ENCODE assay signal across 30 cellular contexts in the genomic region with DNA sequence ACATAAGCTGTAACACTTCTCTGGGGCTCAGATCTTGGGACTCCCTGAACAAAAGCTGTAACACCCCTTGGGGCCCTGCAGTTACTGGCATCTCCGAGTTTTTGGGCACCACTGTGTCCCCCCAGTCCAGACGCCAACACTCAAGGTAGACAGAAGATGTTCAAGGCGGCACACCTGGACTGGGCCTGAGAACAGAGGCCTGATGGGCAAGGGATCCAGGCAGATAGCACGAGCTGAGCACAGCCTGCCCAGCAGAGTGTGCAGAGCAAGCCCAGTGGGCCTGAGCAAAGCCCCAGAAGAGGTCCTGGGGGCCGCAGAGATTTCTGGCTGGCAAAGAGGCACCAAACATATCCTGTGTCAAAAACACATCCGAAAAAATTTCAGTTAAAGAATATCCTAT.
"Had no signal": no experiment of that assay in that cellular context is flagged by ENCODE, and none has a peak within 500 bp of the region (broad histone marks: within the 10 kb centered on the region; RNA-seq: fewer than 3 reads in every experiment).

No MANE protein-coding gene starts in this region.

- ATAC-seq: heart right ventricle; left cardiac atrium; left lobe of liver; left ventricle myocardium superior; mucosa of descending colon; naive thymus-derived CD4-positive, alpha-beta T cell; natural killer cell treated with Interleukin-12 subunit alpha and Interleukin-12 subunit beta and Interleukin-15 and Interleukin-18, amount 100 ng/mL, for 72 hours; pancreas; right cardiac atrium; sciatic nerve; upper lobe of right lung had no signal

- H3K4me1 ChIP-seq: heart right ventricle, lower lobe of right lung, pancreas, prostate gland, suprapubic skin, tibial artery, upper lobe of right lung had no signal

- H3K27ac ChIP-seq: heart right ventricle, hepatocyte, lower lobe of right lung, pancreas, prostate gland, skin epidermis, suprapubic skin, thoracic aorta, tibial artery, upper lobe of right lung had no signal

- H3K27me3 ChIP-seq: heart right ventricle, hepatocyte, pancreas, suprapubic skin, tibial artery, upper lobe of right lung had no signal

- H3K36me3 Mint-ChIP-seq: naive thymus-derived CD4-positive, alpha-beta T cell; natural killer cell treated with Interleukin-12 subunit alpha and Interleukin-12 subunit beta and Interleukin-15 and Interleukin-18, amount 100 ng/mL, for 72 hours had no signal

- DNase-seq: heart right ventricle; islet precursor cell; kidney glomerular epithelial cell; left cardiac atrium; left ventricle myocardium superior; lower lobe of right lung; midbrain; mucosa of descending colon; naive thymus-derived CD4-positive, alpha-beta T cell; nucleus accumbens; pancreas; retina; stimulated activated CD4-positive, alpha-beta T cell treated with anti-CD3 and anti-CD28 coated beads, Interleukin-12 subunit alpha, Interleukin-12 subunit beta, amount 100 ng/mL, for 4 hours; stimulated activated CD4-positive, alpha-beta T cell treated with anti-CD3 and anti-CD28 coated beads, Interleukin-15, amount 100 ng/mL, for 24 hours; stimulated activated CD4-positive, alpha-beta T cell treated with anti-CD3 and anti-CD28 coated beads, Interleukin-2, amount 100 ng/mL, for 24 hours; stimulated activated CD4-positive, alpha-beta T cell treated with anti-CD3 and anti-CD28 coated beads, Interleukin-4, amount 100 ng/mL, for 1 hour; stimulated activated naive CD4-positive, alpha-beta T cell; tibial artery; trophoblast cell; upper lobe of right lung had no signal

- H3K4me3 Mint-ChIP-seq: naive thymus-derived CD4-positive, alpha-beta T cell; natural killer cell treated with Interleukin-12 subunit alpha and Interleukin-12 subunit beta and Interleukin-15 and Interleukin-18, amount 100 ng/mL, for 72 hours; stimulated activated naive CD8-positive, alpha-beta T cell treated with anti-CD3 and anti-CD28 coated beads, Interleukin-15, Interleukin-2, amounts not matched to agents 100 ng/mL and 50 ng/mL, for 24 hours had no signal

- H2AFZ ChIP-seq: hepatocyte had no signal

- H3K27me3 Mint-ChIP-seq: naive thymus-derived CD4-positive, alpha-beta T cell; natural killer cell treated with Interleukin-12 subunit alpha and Interleukin-12 subunit beta and Interleukin-15 and Interleukin-18, amount 100 ng/mL, for 72 hours; stimulated activated naive CD8-positive, alpha-beta T cell treated with anti-CD3 and anti-CD28 coated beads, Interleukin-15, Interleukin-2, amounts not matched to agents 100 ng/mL and 50 ng/mL, for 24 hours had no signal

- H3K4me1 Mint-ChIP-seq: naive thymus-derived CD4-positive, alpha-beta T cell had no signal

- H3K4me3 ChIP-seq: heart right ventricle, hepatocyte, lower lobe of right lung, mucosa of descending colon, pancreas, prostate gland, skin epidermis, suprapubic skin, thoracic aorta, tibial artery, upper lobe of right lung had no signal

- H3K79me2 ChIP-seq: hepatocyte had no signal

- H3K4me2 ChIP-seq: hepatocyte had no signal

- H3K36me3 ChIP-seq: heart right ventricle, lower lobe of right lung, pancreas, prostate gland, suprapubic skin, thoracic aorta, tibial artery, upper lobe of right lung had no signal

- H3K27ac Mint-ChIP-seq: naive thymus-derived CD4-positive, alpha-beta T cell; natural killer cell treated with Interleukin-12 subunit alpha and Interleukin-12 subunit beta and Interleukin-15 and Interleukin-18, amount 100 ng/mL, for 72 hours; stimulated activated naive CD8-positive, alpha-beta T cell treated with anti-CD3 and anti-CD28 coated beads, Interleukin-15, Interleukin-2, amounts not matched to agents 100 ng/mL and 50 ng/mL, for 24 hours had no signal

- H3K9me3 ChIP-seq: lower lobe of right lung, pancreas, prostate gland, suprapubic skin, thoracic aorta, upper lobe of right lung had no signal
